8 cellular contexts compared by ENCODE assay signal in the genomic region with DNA sequence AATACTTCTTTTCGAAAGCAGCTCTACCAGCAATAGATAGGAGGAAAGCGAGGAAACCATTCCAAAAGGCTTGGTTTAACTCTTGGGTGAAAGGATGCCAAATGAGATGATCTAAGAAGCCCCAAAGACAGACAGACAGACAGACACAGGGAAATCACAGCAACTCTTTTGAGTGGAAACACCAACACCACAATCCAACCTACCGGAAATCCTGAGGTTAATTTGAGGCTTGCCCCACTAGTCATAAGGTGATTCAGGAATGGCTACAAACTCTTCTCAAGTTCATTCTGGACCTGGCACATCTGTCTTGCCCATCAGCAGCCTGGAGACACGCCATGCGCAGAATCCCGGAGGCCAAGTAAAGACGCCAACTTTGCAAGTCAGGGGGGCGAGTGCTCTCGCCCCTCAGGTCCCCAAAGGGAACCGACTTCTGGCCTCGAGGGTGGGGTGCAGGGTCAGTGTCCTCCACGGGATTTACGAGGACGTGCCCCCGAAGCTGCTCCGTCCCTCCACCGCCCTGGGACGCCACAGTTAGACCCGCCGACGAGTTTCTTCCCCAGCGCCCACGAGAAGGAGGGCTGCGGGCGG. TPM values are rescaled to one million over a fixed set of nuclear protein-coding genes. Genes with fewer than 3 reads are reported as not detected.
DNase-seq lines count a peak whose midpoint lies in the region; ATAC-seq and TF ChIP-seq lines count a peak whose summit lies in the region.

No MANE protein-coding gene starts in this region.

- no peak for TF ChIP-seq EP300 in neural cell (conservative IDR thresholded peaks at IDR 0.05; ENCODE audit: poor library complexity, severe bottlenecking)

- DNase-seq in Ammon's horn (ENCODE audit: low spot score) (peak; percentile 40), LoVo (ENCODE audit: low spot score) (peak; percentile 34), fibroblast of pulmonary artery (ENCODE audit: low read depth) (peak; percentile 53)
- DNase-seq in activated T-cell treated with anti-CD3 and anti-CD28 coated beads, Interleukin-2, amount 50 U/mL, for 24 hours = peak; percentile 59

- no peaks in the 10 kb centered on the region for H3K9me3 ChIP-seq in neural cell (ENCODE audit: low read length)

- peak overlapping the region; percentile 68 for H3K27ac Mint-ChIP-seq in activated T-cell treated with anti-CD3 and anti-CD28 coated beads, Interleukin-2, amount 50 U/mL, for 24 hours

- no peak for TF ChIP-seq RAD21 in neural cell (conservative IDR thresholded peaks at IDR 0.05)

- peak overlapping the region; percentile 76 for H3K4me3 Mint-ChIP-seq in activated T-cell treated with anti-CD3 and anti-CD28 coated beads, Interleukin-2, amount 50 U/mL, for 24 hours

- H3K27me3 Mint-ChIP-seq in activated T-cell treated with anti-CD3 and anti-CD28 coated beads, Interleukin-2, amount 50 U/mL, for 24 hours = peaks cover 73% of the 10 kb centered on the region

- H3K9me2 ChIP-seq in neural cell (ENCODE audit: insufficient read depth, low read length) = no peaks in the 10 kb centered on the region

- H3K4me3 ChIP-seq in fibroblast of pulmonary artery (replicated peaks; ENCODE audit: low read depth, low read length) (peak overlapping the region; percentile 96), neural cell (ENCODE audit: low read length) (peak overlapping the region; percentile 98), urinary bladder (ENCODE audit: low read depth, low read length) (peak overlapping the region; percentile 67)

- H3K36me3 ChIP-seq in neural cell (ENCODE audit: insufficient read depth, low read length) (no peaks in the 10 kb centered on the region), urinary bladder (ENCODE audit: insufficient read depth) (no peaks in the 10 kb centered on the region)

- H4K20me1 ChIP-seq in neural cell (ENCODE audit: insufficient read depth) = no peaks in the 10 kb centered on the region

- WGBS in urinary bladder = under 1% methylated on average over 24 of the region's 25 CpGs

- no peak for TF ChIP-seq CTCF in fibroblast of pulmonary artery (IDR thresholded peaks at IDR 0.05; ENCODE audit: low read length, missing control alignments)
- TF ChIP-seq CTCF in neural cell (IDR thresholded peaks at IDR 0.05; ENCODE audit: poor library complexity, severe bottlenecking) = no peak

- H3K4me1 ChIP-seq in urinary bladder (ENCODE audit: insufficient read depth) = no peaks in the 10 kb centered on the region

- no peaks in the 10 kb centered on the region for H3K27me3 ChIP-seq in neural cell (ENCODE audit: insufficient read depth, low read depth, low read length)

- peak overlapping the region; percentile 66 for H3K4me2 ChIP-seq in neural cell (ENCODE audit: low read length)

- H3K36me3 Mint-ChIP-seq in activated T-cell treated with anti-CD3 and anti-CD28 coated beads, Interleukin-2, amount 50 U/mL, for 24 hours (ENCODE audit: low read depth) = no peaks in the 10 kb centered on the region

- ATAC-seq in GM19035 (IDR thresholded peaks at IDR 0.05; ENCODE audit: unreplicated experiment) (peak; percentile 2), HG02623 (IDR thresholded peaks at IDR 0.05; ENCODE audit: unreplicated experiment) (no peak)

- peaks cover 3% of the 10 kb centered on the region for H3K9me3 Mint-ChIP-seq in activated T-cell treated with anti-CD3 and anti-CD28 coated beads, Interleukin-2, amount 50 U/mL, for 24 hours

- H3K27ac ChIP-seq in neural cell (ENCODE audit: low read length) (no peak overlapping the region), urinary bladder (ENCODE audit: low read depth) (peak overlapping the region; percentile 94)

- H3F3A ChIP-seq in neural cell (ENCODE audit: insufficient read depth, low read length, poor library complexity, severe bottlenecking) = no peaks in the 10 kb centered on the region

- peaks cover 10% of the 10 kb centered on the region for H3K79me2 ChIP-seq in neural cell (replicated peaks; ENCODE audit: insufficient read depth, low read length)

- peaks cover 22% of the 10 kb centered on the region for H3K4me1 Mint-ChIP-seq in activated T-cell treated with anti-CD3 and anti-CD28 coated beads, Interleukin-2, amount 50 U/mL, for 24 hours (ENCODE audit: low read depth)

- peak overlapping the region; percentile 14 for H2AFZ ChIP-seq in neural cell (ENCODE audit: low read depth, low read length)

- peak overlapping the region; percentile 72 for H3K9ac ChIP-seq in neural cell (ENCODE audit: low read length)

TF ChIP-seq in neural cell, 6 proteins besides CTCF, POLR2A, EP300 and RAD21:
- no peak for TF ChIP-seq REST (IDR thresholded peaks at IDR 0.05; ENCODE audit: borderline replicate concordance)
- no peak for TF ChIP-seq MXI1 (conservative IDR thresholded peaks at IDR 0.05; ENCODE audit: poor library complexity, severe bottlenecking)
- no peak for TF ChIP-seq POLR2AphosphoS5 (IDR thresholded peaks at IDR 0.05)
- no peak for TF ChIP-seq EZH2 (IDR thresholded peaks at IDR 0.05; ENCODE audit: borderline replicate concordance, insufficient read depth, low read length, poor library complexity, severe bottlenecking)
- TF ChIP-seq TAF1 (IDR thresholded peaks at IDR 0.05; ENCODE audit: low read depth) = no peak
TF ChIP-seq in neural cell: peak in this region for 0.

RNA-seq across cellular contexts. Expression of gene EVI5, which starts 0.8 kb away (rescaled TPM):
- polyA plus RNA-seq in neural cell (7.5 and 8.5 TPM in 2 replicates), urinary bladder (8.2 TPM)
- 37.5 and 40.5 TPM in 2 replicates for polyA minus RNA-seq in neural cell
- total RNA-seq in urinary bladder = 104 TPM

RNA-seq across cellular contexts. Expression of gene RPL5, which starts 47.7 kb away (rescaled TPM):
- polyA plus RNA-seq in neural cell (1,461 and 1,645 TPM in 2 replicates), urinary bladder (1,942 TPM)
- polyA minus RNA-seq in neural cell = 882 and 1,045 TPM in 2 replicates
- 1,628 TPM for total RNA-seq in urinary bladder
